ENCODE assay signal across 10 cellular contexts in the genomic region with DNA sequence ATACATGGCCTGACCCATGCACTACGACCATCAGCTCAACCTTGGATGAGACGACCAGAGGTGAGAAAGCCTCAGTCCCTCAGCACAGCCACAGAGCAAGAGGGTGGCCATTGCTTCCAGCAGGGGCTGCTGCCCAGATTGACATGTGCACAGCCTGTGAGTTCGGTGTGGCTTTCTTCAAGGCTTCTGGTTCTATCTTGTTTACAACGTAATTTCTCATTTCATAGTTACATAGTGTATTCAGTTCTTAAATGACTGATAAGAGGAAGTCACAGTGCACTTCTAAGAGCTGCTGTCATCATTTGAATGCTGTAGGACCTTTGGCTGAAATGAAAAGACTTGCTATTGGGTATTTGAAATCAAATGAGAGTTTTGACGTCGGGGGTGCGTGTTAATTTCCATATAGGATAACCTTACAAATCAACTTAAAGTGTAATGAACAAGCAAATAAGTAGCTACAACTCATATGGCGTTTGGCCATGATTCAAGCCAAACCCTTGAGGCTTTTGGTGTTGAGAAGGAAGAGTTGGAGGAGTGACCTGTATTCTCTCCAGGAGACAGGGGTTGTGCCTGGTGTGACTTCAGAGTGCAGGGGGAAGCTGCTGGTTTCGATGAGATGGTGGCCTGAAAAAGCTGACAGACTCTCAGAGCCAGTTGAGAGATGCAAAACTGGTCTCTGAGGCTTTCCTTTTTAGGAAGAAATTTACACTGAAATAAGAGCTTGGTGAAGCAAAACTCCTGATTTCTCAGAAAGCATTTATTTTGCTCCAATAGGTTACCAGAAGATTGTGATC. TPM values are rescaled to one million over a fixed set of nuclear protein-coding genes. Genes with fewer than 3 reads are reported as not detected.
DNase-seq lines count a peak whose midpoint lies in the region; ATAC-seq lines count a peak whose summit lies in the region.
"Had no signal": no experiment of that assay in that cellular context is flagged by ENCODE, and none has a peak within 500 bp of the region (broad histone marks: within the 10 kb centered on the region; RNA-seq: fewer than 3 reads in every experiment).

No MANE protein-coding gene starts in this region.

- no peaks in the 10 kb centered on the region for H3K9me3 Mint-ChIP-seq in immature natural killer cell

- DNase-seq in activated CD4-positive, CD25-positive, alpha-beta regulatory T cell (lab: John Stamatoyannopoulos, UW) = no peak
- DNase-seq in immature natural killer cell (no peak), hypothalamus (lab: John Stamatoyannopoulos, UW) (no peak), SHP77 (lab: John Stamatoyannopoulos, UW) (no peak)
- no peak for DNase-seq in activated effector memory CD4-positive, alpha-beta T cell treated with anti-CD3 and anti-CD28 coated beads, Interleukin-2, amount 50 U/mL, for 16 hours
- DNase-seq: KG1 had no signal

- peaks cover 67 to 85% of the 10 kb centered on the region in 2 donors for H3K4me1 Mint-ChIP-seq in immature natural killer cell

- no peaks in the 10 kb centered on the region for H3K27me3 Mint-ChIP-seq in immature natural killer cell (ENCODE audit: low read depth in 3 of 3)

- peak overlapping the region in 5 of 6 donors; percentile 12 to 72 (median 38) for H3K27ac Mint-ChIP-seq in immature natural killer cell

- H3K36me3 Mint-ChIP-seq in immature natural killer cell = peaks cover 0 to 3% (median 0%) of the 10 kb centered on the region in 3 donors

- H3K4me3 Mint-ChIP-seq in immature natural killer cell = no peak overlapping the region

- peak; percentile 79 for ATAC-seq in activated CD4-positive, CD25-positive, alpha-beta regulatory T cell treated with anti-CD3 and anti-CD28 coated beads, Interleukin-2, amount 50 U/mL, for 24 hours
- ATAC-seq in GM21526 (IDR thresholded peaks at IDR 0.05; ENCODE audit: low FRiP score, unreplicated experiment) = peak; percentile 90
- ATAC-seq in HG03175 (IDR thresholded peaks at IDR 0.05; ENCODE audit: unreplicated experiment) = peak; percentile 93
- ATAC-seq: gastroesophageal sphincter had no signal

RNA-seq across cellular contexts. Expression of a gene that starts 51.0 kb away (rescaled TPM):
- 10 to 100 TPM in 1 of 3 donors, 1 to 10 TPM in 2; 1.7 to 10.7 (median 3.5) TPM for polyA plus RNA-seq in immature natural killer cell

RNA-seq across cellular contexts. Expression of a gene that starts 52.7 kb away (rescaled TPM):
- polyA plus RNA-seq in immature natural killer cell = 10 to 100 TPM; 18.4 to 32.9 (median 26.1) TPM
